Comparison of ENCODE assay signal across 15 cellular contexts in genomic region chr3:137134431-137134830, GRCh38.
DNase-seq lines count a peak whose midpoint lies in the region; TF ChIP-seq lines count a peak whose summit lies in the region.
"Had no signal": no experiment of that assay in that cellular context is flagged by ENCODE, and none has a peak within 500 bp of the region (broad histone marks: within the 10 kb centered on the region; RNA-seq: fewer than 3 reads in every experiment).

No MANE protein-coding gene starts in this region.

- H3K4me1 ChIP-seq in neural progenitor cell: no peaks in the 10 kb centered on the region
- H3K4me1 ChIP-seq in endodermal cell (ENCODE audit: control insufficient read depth, insufficient read depth, low read length): no peaks in the 10 kb centered on the region
- H3K4me1 ChIP-seq: BLaER1 had no signal

- H3K4me3 Mint-ChIP-seq in neural progenitor cell (no peak overlapping the region), endodermal cell (no peak overlapping the region)
- H3K4me3 Mint-ChIP-seq: CD4-positive, CD25-positive, alpha-beta regulatory T cell; CD8-positive, alpha-beta T cell had no signal

- H3K9me3 Mint-ChIP-seq in neural progenitor cell: no peaks in the 10 kb centered on the region
- no peaks in the 10 kb centered on the region for H3K9me3 Mint-ChIP-seq in endodermal cell
- H3K9me3 Mint-ChIP-seq: CD8-positive, alpha-beta T cell had no signal

- peak overlapping the region; percentile 81 for H2AFZ ChIP-seq in neural progenitor cell (replicated peaks)

- H3K4me2 ChIP-seq in neural progenitor cell: no peak overlapping the region
- H3K4me2 ChIP-seq: BLaER1 had no signal

- no peaks in the 10 kb centered on the region for H4K20me1 ChIP-seq in neural progenitor cell (ENCODE audit: low read depth)
- H4K20me1 ChIP-seq: BLaER1 had no signal

- no peaks in the 10 kb centered on the region for H3F3A ChIP-seq in neural progenitor cell (ENCODE audit: low read depth)

- no peaks in the 10 kb centered on the region for H3K27me3 Mint-ChIP-seq in neural progenitor cell (ENCODE audit: insufficient read depth, low read depth)
- no peaks in the 10 kb centered on the region for H3K27me3 Mint-ChIP-seq in endodermal cell (ENCODE audit: insufficient read depth)

- H3K79me2 ChIP-seq in neural progenitor cell (ENCODE audit: low read depth): no peaks in the 10 kb centered on the region

- peaks cover 7% of the 10 kb centered on the region for H3K4me1 Mint-ChIP-seq in neural progenitor cell
- peaks cover 8% of the 10 kb centered on the region for H3K4me1 Mint-ChIP-seq in endodermal cell

- H3K36me3 ChIP-seq in neural progenitor cell: no peaks in the 10 kb centered on the region
- no peaks in the 10 kb centered on the region for H3K36me3 ChIP-seq in endodermal cell (ENCODE audit: control insufficient read depth, insufficient read depth, low read length)
- H3K36me3 ChIP-seq: BLaER1 had no signal

- intact Hi-C loops in lower leg skin (cut with DNase I; ENCODE audit: low total_unique reads): no loop called here

- H3K27ac ChIP-seq in neural progenitor cell (no peak overlapping the region), endodermal cell (ENCODE audit: low read depth, low read length) (no peak overlapping the region)
- H3K27ac ChIP-seq: BLaER1, C4-2B had no signal

- TF ChIP-seq CTCF in neural progenitor cell (IDR thresholded peaks at IDR 0.05) (no peak), endodermal cell (conservative IDR thresholded peaks at IDR 0.05) (no peak), lower leg skin (IDR thresholded peaks at IDR 0.05) (no peak)

- H3K4me3 ChIP-seq in neural progenitor cell: no peak overlapping the region
- H3K4me3 ChIP-seq in endodermal cell (ENCODE audit: low read length): no peak overlapping the region
- H3K4me3 ChIP-seq in lower leg skin (ENCODE audit: low read depth, poor library complexity, severe bottlenecking): no peak overlapping the region
- H3K4me3 ChIP-seq: BLaER1 had no signal

- peak; percentile 64 for DNase-seq in DMS 273 treated with DMSO at 0.1 percent for 48 hours (lab: John Stamatoyannopoulos, UW)
- DNase-seq in NCI-H2171 (lab: John Stamatoyannopoulos, UW): peak; percentile 44
- DNase-seq in NCI-H524 treated with DMSO at 0.1 percent for 48 hours (lab: John Stamatoyannopoulos, UW): peak; percentile 62
- no peak for DNase-seq in neural progenitor cell (ENCODE audit: low spot score)
- no peak for DNase-seq in stimulated activated CD4-positive, alpha-beta T cell treated with anti-CD3 and anti-CD28 coated beads, Interleukin-2, amount 100 ng/mL, for 48 hours
- DNase-seq in endodermal cell: no peak
- DNase-seq in lower leg skin (ENCODE audit: low spot score in 2 of 2): no peak
- DNase-seq: CD4-positive, CD25-positive, alpha-beta regulatory T cell; CD8-positive, alpha-beta T cell; DMS153; DND-41; H7; HCEC 1CT had no signal

- H3K27ac Mint-ChIP-seq in neural progenitor cell (no peak overlapping the region), endodermal cell (no peak overlapping the region)
- H3K27ac Mint-ChIP-seq: CD8-positive, alpha-beta T cell had no signal

- H3K9me3 ChIP-seq in neural progenitor cell (ENCODE audit: low read depth): no peaks in the 10 kb centered on the region
- H3K9me3 ChIP-seq in endodermal cell (ENCODE audit: control insufficient read depth, low read length): no peaks in the 10 kb centered on the region
- H3K9me3 ChIP-seq: BLaER1 had no signal

- no peak overlapping the region for H3K9ac ChIP-seq in neural progenitor cell
- H3K9ac ChIP-seq in endodermal cell (ENCODE audit: extremely low read depth, low read length, poor library complexity, severe bottlenecking): no peak overlapping the region
- H3K9ac ChIP-seq: BLaER1 had no signal

- H3K36me3 Mint-ChIP-seq in neural progenitor cell (no peaks in the 10 kb centered on the region), endodermal cell (ENCODE audit: low read depth) (no peaks in the 10 kb centered on the region)
- H3K36me3 Mint-ChIP-seq: CD4-positive, CD25-positive, alpha-beta regulatory T cell; CD8-positive, alpha-beta T cell had no signal

- H3K27me3 ChIP-seq in neural progenitor cell (no peaks in the 10 kb centered on the region), endodermal cell (ENCODE audit: control insufficient read depth, insufficient read depth, low read length, poor library complexity, severe bottlenecking) (no peaks in the 10 kb centered on the region)
- H3K27me3 ChIP-seq: BLaER1 had no signal

- 76 to 86% methylated on average over 1 to 4 of the region's 4 CpGs for WGBS in endodermal cell (ENCODE audit: insufficient coverage in 1 of 2, insufficient read length in 1 of 2), 2 experiments
- WGBS in lower leg skin, 2 donors: 57 to 66% methylated on average over 4 of the region's 4 CpGs

- no peak for TF ChIP-seq POLR2A in lower leg skin (IDR thresholded peaks at IDR 0.05)

Comparison
In these comparisons a context has a peak if more than half of its experiments do, and no peak if none do; other contexts are left out.
1. DNase-seq: peak in DMS 273 treated with DMSO at 0.1 percent for 48 hours (single experiment), NCI-H2171 (single experiment) and NCI-H524 treated with DMSO at 0.1 percent for 48 hours (single experiment); none in neural progenitor cell (single experiment), stimulated activated CD4-positive, alpha-beta T cell treated with anti-CD3 and anti-CD28 coated beads, Interleukin-2, amount 100 ng/mL, for 48 hours (0 of 2), endodermal cell (single experiment) and lower leg skin (0 of 2).